ENCODE assay signal across 9 cellular contexts in genomic region chr1:158087320-158087927, GRCh38.
A peak's percentile ranks its signal among the peaks of the same experiment; 100 is the strongest.
DNase-seq lines count a peak whose midpoint lies in the region; ATAC-seq and TF ChIP-seq lines count a peak whose summit lies in the region.
"Had no signal": no experiment of that assay in that cellular context is flagged by ENCODE, and none has a peak within 500 bp of the region (broad histone marks: within the 10 kb centered on the region; RNA-seq: fewer than 3 reads in every experiment).

No MANE protein-coding gene starts in this region.

- H3K27me3 Mint-ChIP-seq in activated B cell treated with CpG ODN at 0.5 μM for 24 hours (peaks cover 8% of the 10 kb centered on the region), progenitor cell of endocrine pancreas (no peaks in the 10 kb centered on the region)
- H3K27me3 Mint-ChIP-seq in activated T-helper 2 cell treated with anti-CD3 and anti-CD28 coated beads, Interferon-gamma antibody, Interleukin-2, Interleukin-4, amounts not matched to agents 10 μg/mL and 5 μg/mL and 100 μg/mL, durations not matched to agents 14 hours and 24 hours and 36 hours (ENCODE audit: low read depth) = no peaks in the 10 kb centered on the region

- H3K27ac Mint-ChIP-seq in activated B cell treated with CpG ODN at 0.5 μM for 24 hours (no peak overlapping the region), progenitor cell of endocrine pancreas (peak overlapping the region; percentile 30)
- H3K27ac Mint-ChIP-seq in activated T-helper 2 cell treated with anti-CD3 and anti-CD28 coated beads, Interferon-gamma antibody, Interleukin-2, Interleukin-4, amounts not matched to agents 10 μg/mL and 5 μg/mL and 100 μg/mL, durations not matched to agents 14 hours and 24 hours and 36 hours = no peak overlapping the region
- H3K27ac Mint-ChIP-seq: T-helper 1 cell treated with Interleukin-12 subunit alpha and Interleukin-12 subunit beta and Interleukin-4 antibody, amounts not matched to agents 30 μg/mL and 1 μg/mL, for 36 hours had no signal

- intact Hi-C loops in activated B cell treated with CpG ODN at 0.5 μM for 24 hours (cut with micrococcal nuclease) = loop anchor here (1.0 to 5.0 kb wide), 4 partner anchors 35 to 717 kb away; no protein-coding TSS in a partner anchor
- intact Hi-C loops in activated T-helper 2 cell treated with anti-CD3 and anti-CD28 coated beads, Interferon-gamma antibody, Interleukin-2, Interleukin-4, amounts not matched to agents 10 μg/mL and 5 μg/mL and 100 μg/mL, durations not matched to agents 14 hours and 24 hours and 36 hours (cut with micrococcal nuclease) = loop anchor here (2.0 kb wide), 1 partner anchor 95 kb away; the partner anchor contains the start of gene KIRREL1

- CTCF ChIA-PET in activated B cell treated with CpG ODN at 0.5 μM for 24 hours (lab: Charles Lee) = interaction anchor here (0.7 to 2.3 kb wide), 5 partner anchors 9 to 103 kb away, joined by 3 to 11 read pairs (median 5); no protein-coding TSS in a partner anchor

- DNase-seq in Caki2 (ENCODE audit: low read depth) (peak; percentile 70), NCI-H1105 treated with DMSO at 0.1 percent for 48 hours (lab: John Stamatoyannopoulos, UW) (peak; percentile 53), activated B cell treated with CpG ODN at 0.5 μM for 24 hours (no peak), globus pallidus (ENCODE audit: low spot score) (peak; percentile 20), progenitor cell of endocrine pancreas (ENCODE audit: low spot score, unreplicated experiment) (peak; percentile 72), T-helper 9 cell (no peak)
- no peak for DNase-seq in activated T-helper 2 cell treated with anti-CD3 and anti-CD28 coated beads, Interferon-gamma antibody, Interleukin-2, Interleukin-4, amounts not matched to agents 10 μg/mL and 5 μg/mL and 100 μg/mL, durations not matched to agents 14 hours and 24 hours and 36 hours (ENCODE audit: low spot score)

- H3K36me3 Mint-ChIP-seq in activated B cell treated with CpG ODN at 0.5 μM for 24 hours (ENCODE audit: low read depth) (no peaks in the 10 kb centered on the region), progenitor cell of endocrine pancreas (ENCODE audit: insufficient read depth) (peaks cover 22% of the 10 kb centered on the region)
- H3K36me3 Mint-ChIP-seq in activated T-helper 2 cell treated with anti-CD3 and anti-CD28 coated beads, Interferon-gamma antibody, Interleukin-2, Interleukin-4, amounts not matched to agents 10 μg/mL and 5 μg/mL and 100 μg/mL, durations not matched to agents 14 hours and 24 hours and 36 hours (ENCODE audit: low read depth) = no peaks in the 10 kb centered on the region

- TF ChIP-seq CTCF in activated B cell treated with CpG ODN at 0.5 μM for 24 hours (IDR thresholded peaks at IDR 0.05) = no peak
- TF ChIP-seq CTCF in progenitor cell of endocrine pancreas (IDR thresholded peaks at IDR 0.05; ENCODE audit: unreplicated experiment) = peak; percentile 97

- POLR2A ChIA-PET in activated B cell treated with CpG ODN at 0.5 μM for 24 hours (lab: Charles Lee) = no interaction called here

- in situ Hi-C loops in Caki2 (cut with HindIII; ENCODE audit: low pct_unique_long_range_greater_than_20kb, low sequenced_read_pairs) = no loop called here

- H3K9me3 Mint-ChIP-seq in activated B cell treated with CpG ODN at 0.5 μM for 24 hours (no peaks in the 10 kb centered on the region), progenitor cell of endocrine pancreas (ENCODE audit: low read depth) (no peaks in the 10 kb centered on the region)
- no peaks in the 10 kb centered on the region for H3K9me3 Mint-ChIP-seq in activated T-helper 2 cell treated with anti-CD3 and anti-CD28 coated beads, Interferon-gamma antibody, Interleukin-2, Interleukin-4, amounts not matched to agents 10 μg/mL and 5 μg/mL and 100 μg/mL, durations not matched to agents 14 hours and 24 hours and 36 hours
- H3K9me3 Mint-ChIP-seq: T-helper 1 cell treated with Interleukin-12 subunit alpha and Interleukin-12 subunit beta and Interleukin-4 antibody, amounts not matched to agents 30 μg/mL and 1 μg/mL, for 36 hours had no signal

- ATAC-seq in GM19351 (IDR thresholded peaks at IDR 0.05; ENCODE audit: unreplicated experiment) = peak; percentile 80
- ATAC-seq in activated B cell treated with CpG ODN at 0.5 μM for 24 hours (ENCODE audit: low read depth) = peak; percentile 70

- H3K4me3 Mint-ChIP-seq in activated B cell treated with CpG ODN at 0.5 μM for 24 hours (no peak overlapping the region), progenitor cell of endocrine pancreas (ENCODE audit: low read depth) (no peak overlapping the region)
- H3K4me3 Mint-ChIP-seq in activated T-helper 2 cell treated with anti-CD3 and anti-CD28 coated beads, Interferon-gamma antibody, Interleukin-2, Interleukin-4, amounts not matched to agents 10 μg/mL and 5 μg/mL and 100 μg/mL, durations not matched to agents 14 hours and 24 hours and 36 hours (ENCODE audit: low read depth) = no peak overlapping the region
- H3K4me3 Mint-ChIP-seq: T-helper 1 cell treated with Interleukin-12 subunit alpha and Interleukin-12 subunit beta and Interleukin-4 antibody, amounts not matched to agents 30 μg/mL and 1 μg/mL, for 36 hours had no signal

- H3K4me1 Mint-ChIP-seq in activated B cell treated with CpG ODN at 0.5 μM for 24 hours (no peaks in the 10 kb centered on the region), progenitor cell of endocrine pancreas (ENCODE audit: low read depth) (no peaks in the 10 kb centered on the region)
- H3K4me1 Mint-ChIP-seq in activated T-helper 2 cell treated with anti-CD3 and anti-CD28 coated beads, Interferon-gamma antibody, Interleukin-2, Interleukin-4, amounts not matched to agents 10 μg/mL and 5 μg/mL and 100 μg/mL, durations not matched to agents 14 hours and 24 hours and 36 hours (ENCODE audit: low read depth) = no peaks in the 10 kb centered on the region

Comparison
In these comparisons a context has a peak if more than half of its experiments do, and no peak if none do; other contexts are left out.
1. DNase-seq: peak in Caki2 (single experiment), NCI-H1105 treated with DMSO at 0.1 percent for 48 hours (single experiment), globus pallidus (single experiment) and progenitor cell of endocrine pancreas (single experiment); none in activated B cell treated with CpG ODN at 0.5 μM for 24 hours (single experiment), T-helper 9 cell (single experiment) and activated T-helper 2 cell treated with anti-CD3 and anti-CD28 coated beads, Interferon-gamma antibody, Interleukin-2, Interleukin-4, amounts not matched to agents 10 μg/mL and 5 μg/mL and 100 μg/mL, durations not matched to agents 14 hours and 24 hours and 36 hours (single experiment).